Comparison of ENCODE assay signal across 22 cellular contexts in genomic region chr1:67464058-67464457, GRCh38.
"Had no signal": no experiment of that assay in that cellular context is flagged by ENCODE, and none has a peak within 500 bp of the region (broad histone marks: within the 10 kb centered on the region; RNA-seq: fewer than 3 reads in every experiment).

No MANE protein-coding gene starts in this region.

- H3K36me3 ChIP-seq: spleen, thoracic aorta, upper lobe of right lung had no signal

- H3K27me3 ChIP-seq: foreskin keratinocyte, spleen, upper lobe of right lung had no signal

- H3K27ac Mint-ChIP-seq: activated CD4-positive, alpha-beta memory T cell treated with anti-CD3 and anti-CD28 coated beads for 36 hours; activated naive CD4-positive, alpha-beta T cell treated with anti-CD3 and anti-CD28 coated beads, Interleukin-2, amount 10 ng/mL, durations not matched to agents 7 days and 5 days; activated T-cell treated with anti-CD3 and anti-CD28 coated beads, Interleukin-2, amount 50 U/mL, for 72 hours; T-helper 17 cell had no signal

- H3K36me3 Mint-ChIP-seq: activated CD4-positive, alpha-beta memory T cell treated with anti-CD3 and anti-CD28 coated beads for 36 hours; activated naive CD4-positive, alpha-beta T cell treated with anti-CD3 and anti-CD28 coated beads, Interleukin-2, amount 10 ng/mL, durations not matched to agents 7 days and 5 days had no signal

- H3K9me3 ChIP-seq: spleen, thoracic aorta, upper lobe of right lung had no signal

- H3K4me3 Mint-ChIP-seq: activated CD4-positive, alpha-beta memory T cell treated with anti-CD3 and anti-CD28 coated beads for 36 hours; activated naive CD4-positive, alpha-beta T cell treated with anti-CD3 and anti-CD28 coated beads, Interleukin-2, amount 10 ng/mL, durations not matched to agents 7 days and 5 days; activated T-cell treated with anti-CD3 and anti-CD28 coated beads, Interleukin-2, amount 50 U/mL, for 72 hours; neural crest cell; T-helper 17 cell had no signal

- H3K27ac ChIP-seq: foreskin keratinocyte, spleen, upper lobe of right lung had no signal

- H3K27me3 Mint-ChIP-seq: activated CD4-positive, alpha-beta memory T cell treated with anti-CD3 and anti-CD28 coated beads for 36 hours; activated naive CD4-positive, alpha-beta T cell treated with anti-CD3 and anti-CD28 coated beads, Interleukin-2, amount 10 ng/mL, durations not matched to agents 7 days and 5 days had no signal

- H3K4me1 ChIP-seq: spleen, upper lobe of right lung had no signal

- ATAC-seq: activated T-cell treated with anti-CD3 and anti-CD28 coated beads, Interleukin-2, amount 50 U/mL, for 72 hours; T-helper 17 cell; upper lobe of right lung had no signal

- DNase-seq: activated CD4-positive, alpha-beta memory T cell treated with anti-CD3 and anti-CD28 coated beads for 36 hours; activated CD4-positive, alpha-beta T cell treated with anti-CD3 and anti-CD28 coated beads for 4 hours; activated CD4-positive, CD25-positive, alpha-beta regulatory T cell; activated effector memory CD4-positive, alpha-beta T cell treated with Interleukin-2 at 50 U/mL for 16 hours; activated naive CD4-positive, alpha-beta T cell treated with anti-CD3 and anti-CD28 coated beads, Interleukin-2, amount 10 ng/mL, durations not matched to agents 7 days and 5 days; activated T-cell treated with anti-CD3 and anti-CD28 coated beads, Interleukin-2, amount 50 U/mL, for 72 hours; amygdala; cerebellar nuclear complex; cortex of kidney; erythroblast; left ventricle myocardium superior; mammary epithelial cell; midbrain; spleen; stimulated activated CD4-positive, alpha-beta T cell treated with anti-CD3 and anti-CD28 coated beads, Interleukin-4, amount 100 ng/mL, for 1 hour; stimulated activated naive CD4-positive, alpha-beta T cell; SW 1271; T-helper 17 cell; upper lobe of right lung had no signal

- H3K4me3 ChIP-seq: spleen, thoracic aorta, upper lobe of right lung had no signal

- H3K9me3 Mint-ChIP-seq: activated CD4-positive, alpha-beta memory T cell treated with anti-CD3 and anti-CD28 coated beads for 36 hours; activated naive CD4-positive, alpha-beta T cell treated with anti-CD3 and anti-CD28 coated beads, Interleukin-2, amount 10 ng/mL, durations not matched to agents 7 days and 5 days; activated T-cell treated with anti-CD3 and anti-CD28 coated beads, Interleukin-2, amount 50 U/mL, for 72 hours; neural crest cell had no signal

- H3K4me1 Mint-ChIP-seq: activated naive CD4-positive, alpha-beta T cell treated with anti-CD3 and anti-CD28 coated beads, Interleukin-2, amount 10 ng/mL, durations not matched to agents 7 days and 5 days; T-helper 17 cell had no signal
